Comparison of ENCODE assay signal across 1 cellular context in the genomic region with DNA sequence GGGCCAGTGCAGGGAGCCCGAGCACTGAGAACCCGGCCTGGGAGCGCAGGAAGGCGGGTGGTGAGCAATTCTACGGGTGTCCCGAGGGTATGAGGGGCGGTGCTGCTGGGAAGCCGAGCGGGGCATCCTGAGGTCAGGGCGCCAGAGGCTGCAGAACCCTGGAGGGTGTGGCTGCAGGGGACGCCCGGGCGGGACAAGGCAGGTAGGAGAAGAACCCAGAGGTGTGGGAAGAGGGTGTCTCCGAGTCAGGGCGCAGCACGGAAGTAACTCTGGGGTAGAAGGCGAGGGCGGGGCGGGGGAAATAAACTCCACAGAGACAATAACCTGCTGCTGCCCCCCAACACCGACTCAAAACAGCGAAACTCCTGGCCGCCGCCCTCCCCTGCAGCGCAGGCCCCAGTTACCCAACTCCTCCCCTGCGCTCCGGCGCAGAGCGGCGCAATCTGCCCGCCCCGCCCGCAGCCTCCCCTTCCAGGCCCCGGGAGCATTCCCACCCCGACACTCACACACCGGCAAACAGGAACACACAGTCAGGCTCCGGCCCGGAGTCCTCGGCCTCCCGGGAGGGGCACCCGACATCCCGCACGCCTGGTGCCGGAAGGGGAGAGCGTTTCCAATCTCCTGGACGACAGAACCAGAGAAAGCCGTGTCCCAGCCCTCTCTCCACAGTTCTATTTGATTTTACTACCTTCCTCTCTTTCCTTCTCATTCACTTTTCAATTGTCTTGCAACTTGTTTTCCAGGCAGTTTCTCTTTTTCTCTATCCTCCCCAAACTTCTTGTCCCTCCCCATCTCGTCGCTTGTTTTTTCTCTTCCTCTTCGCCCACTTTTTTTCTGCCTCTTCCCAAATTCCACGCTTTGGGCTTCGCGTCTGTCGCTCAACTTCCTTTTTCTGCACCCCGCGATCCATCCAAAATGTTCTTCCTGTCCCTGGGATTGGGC.
TF ChIP-seq lines count a peak whose summit lies in the region.

No MANE protein-coding gene starts in this region.

TF ChIP-seq in H1, 55 proteins besides CTCF, POLR2A, EP300 and RAD21:
- no peak for TF ChIP-seq CREB1 (IDR thresholded peaks at IDR 0.05)
- no peak for TF ChIP-seq ZNF274 (IDR thresholded peaks at IDR 0.05; ENCODE audit: borderline replicate concordance, extremely low read depth, low read length)
- no peak for TF ChIP-seq GTF2F1 (IDR thresholded peaks at IDR 0.05; ENCODE audit: borderline replicate concordance, low read depth, low read length)
- no peak for TF ChIP-seq PHF8 (conservative IDR thresholded peaks at IDR 0.05; ENCODE audit: low read depth, low read length)
- TF ChIP-seq KDM1A (IDR thresholded peaks at IDR 0.05; ENCODE audit: borderline replicate concordance, low read length): no peak
- TF ChIP-seq EZH2 (IDR thresholded peaks at IDR 0.05; ENCODE audit: low read depth, low read length, severe bottlenecking): peak; percentile 78
- TF ChIP-seq SP4 (IDR thresholded peaks at IDR 0.05; ENCODE audit: low read length): no peak
- TF ChIP-seq TEAD4 (IDR thresholded peaks at IDR 0.05; ENCODE audit: low read depth, low read length): no peak
- TF ChIP-seq RNF2 (IDR thresholded peaks at IDR 0.05; ENCODE audit: borderline replicate concordance, low read depth, low read length, missing control alignments, poor library complexity, severe bottlenecking): peak; percentile 65
- TF ChIP-seq MAFK (IDR thresholded peaks at IDR 0.05; ENCODE audit: low read depth, low read length): no peak
- no peak for TF ChIP-seq CTBP2 (IDR thresholded peaks at IDR 0.05; ENCODE audit: borderline replicate concordance, insufficient read depth, insufficient read length, low read length)
- peak; percentile 82; the same call in 1 of the 2 replicates for TF ChIP-seq SUZ12 (IDR thresholded peaks at IDR 0.05; ENCODE audit: low read length)
- TF ChIP-seq, protein P1, sequence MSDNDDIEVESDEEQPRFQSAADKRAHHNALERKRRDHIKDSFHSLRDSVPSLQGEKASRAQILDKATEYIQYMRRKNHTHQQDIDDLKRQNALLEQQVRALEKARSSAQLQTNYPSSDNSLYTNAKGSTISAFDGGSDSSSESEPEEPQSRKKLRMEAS (IDR thresholded peaks at IDR 0.05): no peak
